ENCODE assay signal across 25 cellular contexts in the genomic region with DNA sequence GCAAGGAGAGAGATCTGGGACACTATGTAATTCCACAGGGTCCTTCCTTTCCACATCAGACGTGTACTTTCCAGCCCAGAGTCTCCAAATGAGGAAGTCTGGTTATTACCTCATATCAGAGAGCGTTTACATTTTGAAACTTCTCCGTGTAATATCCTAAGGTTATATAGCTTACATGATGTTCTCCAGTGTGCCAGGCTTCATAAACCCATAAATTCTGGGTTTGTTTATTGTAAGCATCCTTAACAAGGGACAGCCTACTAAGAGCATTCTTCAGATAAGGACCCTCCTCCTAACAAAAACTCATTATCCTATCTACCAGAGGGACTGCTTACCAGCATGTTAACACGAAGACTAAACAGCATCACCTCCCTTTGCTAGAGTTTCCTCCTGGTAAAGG. TPM values are rescaled to one million over a fixed set of nuclear protein-coding genes. Genes with fewer than 3 reads are reported as not detected.
DNase-seq lines count a peak whose midpoint lies in the region; ATAC-seq and TF ChIP-seq lines count a peak whose summit lies in the region.
"Had no signal": no experiment of that assay in that cellular context is flagged by ENCODE, and none has a peak within 500 bp of the region (broad histone marks: within the 10 kb centered on the region; RNA-seq: fewer than 3 reads in every experiment).

No MANE protein-coding gene starts in this region.

- H3K4me2 ChIP-seq in SK-N-SH: no peak overlapping the region
- H3K4me2 ChIP-seq: BLaER1 had no signal

- no peak for TF ChIP-seq CTCF in NB4 (IDR thresholded peaks at IDR 0.05; ENCODE audit: low read depth, low read length)
- no peak for TF ChIP-seq CTCF in VCaP (conservative IDR thresholded peaks at IDR 0.05)
- TF ChIP-seq CTCF in SK-N-SH (IDR thresholded peaks at IDR 0.05): no peak

- H3K9me2 ChIP-seq in SK-N-SH: no peaks in the 10 kb centered on the region

- peak; percentile 23 for DNase-seq in H4 (ENCODE audit: low spot score)
- peak; percentile 60 for DNase-seq in NB4 (ENCODE audit: low read depth)
- DNase-seq in SK-N-SH: no peak
- DNase-seq in NCI-H82 (lab: John Stamatoyannopoulos, UW): no peak
- DNase-seq: activated CD4-positive, alpha-beta T cell treated with anti-CD3 and anti-CD28 coated beads, Interleukin-2, amount 10 ng/mL, durations not matched to agents 7 days and 5 days; activated naive CD4-positive, alpha-beta T cell treated with Interleukin-2 at 50 U/mL for 16 hours; activated T-cell treated with anti-CD3 and anti-CD28 coated beads, Interleukin-2, amount 50 U/mL, for 4 hours; adrenal gland; Caco-2; effector CD8-positive, alpha-beta T cell; NCI-H2081; NCI-H226; NCI-H748 treated with DMSO at 0.1 percent for 48 hours; stimulated activated CD4-positive, alpha-beta T cell treated with anti-CD3 and anti-CD28 coated beads, Interleukin-4, amount 100 ng/mL, for 4 hours; SW 1271; T-helper 9 cell had no signal

- H3K27me3 ChIP-seq in SK-N-SH (ENCODE audit: insufficient read depth): no peaks in the 10 kb centered on the region
- H3K27me3 ChIP-seq: adrenal gland, BLaER1 had no signal

- H3K27ac ChIP-seq in VCaP (peak overlapping the region; percentile 26), mesodermal cell (ENCODE audit: low read depth, low read length, severe bottlenecking) (peak overlapping the region; percentile 60), SK-N-SH (ENCODE audit: low read depth in 2 of 2, low read length in 1 of 2) (no peak overlapping the region)
- H3K27ac ChIP-seq: adrenal gland, BLaER1, epithelial cell of prostate, prostate gland had no signal

- H3K9ac ChIP-seq in SK-N-SH: no peak overlapping the region
- H3K9ac ChIP-seq: BLaER1 had no signal

- ATAC-seq in GM21390 (IDR thresholded peaks at IDR 0.05; ENCODE audit: unreplicated experiment) (no peak), GM18907 (IDR thresholded peaks at IDR 0.05; ENCODE audit: unreplicated experiment) (no peak)
- ATAC-seq: activated T-cell treated with anti-CD3 and anti-CD28 coated beads, Interleukin-2, amount 50 U/mL, for 4 hours; sciatic nerve; stimulated activated memory B cell treated with anti-CD40 and anti-IgM and Interleukin-4, amounts not matched to agents 10 μg/mL and 1 μg/mL and 100 μg/mL, for 72 hours had no signal

- no peak for TF ChIP-seq POLR2A in NB4 (IDR thresholded peaks at IDR 0.05; ENCODE audit: extremely low read depth, insufficient read length)

- CTCF ChIA-PET in SK-N-SH (lab: Yijun Ruan, JAX): interaction anchor here (1.5 kb wide), 1 partner anchor 98 kb away, joined by 3 read pairs; a partner anchor contains a TSS

- H4K20me1 ChIP-seq in SK-N-SH (ENCODE audit: insufficient read depth): no peaks in the 10 kb centered on the region; the same call in 1 of the 2 replicates

- H3K4me3 ChIP-seq in NB4 (ENCODE audit: low read depth, low read length): no peak overlapping the region
- H3K4me3 ChIP-seq in mesodermal cell (ENCODE audit: extremely low read depth, insufficient read depth, low read length, poor library complexity, severe bottlenecking): no peak overlapping the region
- H3K4me3 ChIP-seq in SK-N-SH (ENCODE audit: low read depth in 2 of 2, low read length in 1 of 2): no peak overlapping the region
- H3K4me3 ChIP-seq: adrenal gland, BLaER1, prostate gland had no signal

- TF ChIP-seq EP300 in SK-N-SH (IDR thresholded peaks at IDR 0.05; ENCODE audit: borderline replicate concordance in 1 of 2, low read depth in 1 of 2, low read length in 1 of 2): no peak

- POLR2A ChIA-PET in SK-N-SH (lab: Yijun Ruan, JAX): no interaction called here

- WGBS in mesodermal cell (ENCODE audit: insufficient coverage in 2 of 2), 2 experiments: 67 to 100% methylated on average over 1 of the region's 4 CpGs
- 87% methylated on average over 4 of the region's 4 CpGs for WGBS in SK-N-SH (ENCODE audit: low lambda C conversion rate)

- H3K4me1 ChIP-seq in mesodermal cell (ENCODE audit: control insufficient read depth, insufficient read depth, low read length, poor library complexity, severe bottlenecking) (peaks cover 10% of the 10 kb centered on the region), SK-N-SH (ENCODE audit: control insufficient read depth in 1 of 2, insufficient read depth in 2 of 2, low read depth in 1 of 2, low read length in 1 of 2) (peaks cover 0 to 11% of the 10 kb centered on the region in 2 experiments; a peak in 2 of 4 replicates)
- H3K4me1 ChIP-seq: BLaER1, Caco-2 had no signal

- peaks cover 51% of the 10 kb centered on the region for H3K79me2 ChIP-seq in SK-N-SH (ENCODE audit: insufficient read depth)

- no peak overlapping the region for H2AFZ ChIP-seq in SK-N-SH (ENCODE audit: low read depth)

- H3K9me3 ChIP-seq in mesodermal cell (ENCODE audit: control insufficient read depth, low read length) (no peaks in the 10 kb centered on the region), SK-N-SH (no peaks in the 10 kb centered on the region)
- H3K9me3 ChIP-seq: adrenal gland, BLaER1, Caco-2, prostate gland had no signal

- H3K36me3 ChIP-seq in mesodermal cell (ENCODE audit: control insufficient read depth, insufficient read depth, low read length): peaks cover 16% of the 10 kb centered on the region
- peaks cover 24 to 39% of the 10 kb centered on the region in 2 experiments for H3K36me3 ChIP-seq in SK-N-SH (replicated peaks in 1 of 2; ENCODE audit: control insufficient read depth in 1 of 2, insufficient read depth in 2 of 2, low read length in 1 of 2)
- H3K36me3 ChIP-seq: adrenal gland, prostate gland had no signal

- TF ChIP-seq RAD21 in SK-N-SH (IDR thresholded peaks at IDR 0.05; ENCODE audit: low read length): no peak

- H3F3A ChIP-seq in SK-N-SH (replicated peaks; ENCODE audit: insufficient read depth): no peaks in the 10 kb centered on the region

TF ChIP-seq in SK-N-SH, 30 proteins besides CTCF, POLR2A, EP300 and RAD21:
- TF ChIP-seq NRF1 (IDR thresholded peaks at IDR 0.05; ENCODE audit: low read depth, low read length) (no peak), RCOR1 (IDR thresholded peaks at IDR 0.05; ENCODE audit: low read length) (no peak), RFX5 (IDR thresholded peaks at IDR 0.05; ENCODE audit: low read length) (no peak), TCF12 (IDR thresholded peaks at IDR 0.05) (no peak), FOSL2 (IDR thresholded peaks at IDR 0.05; ENCODE audit: borderline replicate concordance, low read depth) (no peak), TAF1 (IDR thresholded peaks at IDR 0.05; ENCODE audit: borderline replicate concordance, low read depth, low read length) (no peak), RXRA (IDR thresholded peaks at IDR 0.05; ENCODE audit: borderline replicate concordance, low read depth) (no peak), MXI1 (IDR thresholded peaks at IDR 0.05; ENCODE audit: low read depth, low read length) (no peak), GABPA (IDR thresholded peaks at IDR 0.05; ENCODE audit: low read depth) (no peak), CHD2 (IDR thresholded peaks at IDR 0.05; ENCODE audit: low read length, partially characterized antibody) (no peak), ELF1 (IDR thresholded peaks at IDR 0.05) (no peak), TEAD4 (IDR thresholded peaks at IDR 0.05; ENCODE audit: borderline replicate concordance, insufficient read depth) (no peak)
- TF ChIP-seq, protein P1, sequence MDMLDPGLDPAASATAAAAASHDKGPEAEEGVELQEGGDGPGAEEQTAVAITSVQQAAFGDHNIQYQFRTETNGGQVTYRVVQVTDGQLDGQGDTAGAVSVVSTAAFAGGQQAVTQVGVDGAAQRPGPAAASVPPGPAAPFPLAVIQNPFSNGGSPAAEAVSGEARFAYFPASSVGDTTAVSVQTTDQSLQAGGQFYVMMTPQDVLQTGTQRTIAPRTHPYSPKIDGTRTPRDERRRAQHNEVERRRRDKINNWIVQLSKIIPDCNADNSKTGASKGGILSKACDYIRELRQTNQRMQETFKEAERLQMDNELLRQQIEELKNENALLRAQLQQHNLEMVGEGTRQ (IDR thresholded peaks at IDR 0.05; ENCODE audit: borderline replicate concordance, low read depth, low read length): no peak
- TF ChIP-seq, protein P2, sequence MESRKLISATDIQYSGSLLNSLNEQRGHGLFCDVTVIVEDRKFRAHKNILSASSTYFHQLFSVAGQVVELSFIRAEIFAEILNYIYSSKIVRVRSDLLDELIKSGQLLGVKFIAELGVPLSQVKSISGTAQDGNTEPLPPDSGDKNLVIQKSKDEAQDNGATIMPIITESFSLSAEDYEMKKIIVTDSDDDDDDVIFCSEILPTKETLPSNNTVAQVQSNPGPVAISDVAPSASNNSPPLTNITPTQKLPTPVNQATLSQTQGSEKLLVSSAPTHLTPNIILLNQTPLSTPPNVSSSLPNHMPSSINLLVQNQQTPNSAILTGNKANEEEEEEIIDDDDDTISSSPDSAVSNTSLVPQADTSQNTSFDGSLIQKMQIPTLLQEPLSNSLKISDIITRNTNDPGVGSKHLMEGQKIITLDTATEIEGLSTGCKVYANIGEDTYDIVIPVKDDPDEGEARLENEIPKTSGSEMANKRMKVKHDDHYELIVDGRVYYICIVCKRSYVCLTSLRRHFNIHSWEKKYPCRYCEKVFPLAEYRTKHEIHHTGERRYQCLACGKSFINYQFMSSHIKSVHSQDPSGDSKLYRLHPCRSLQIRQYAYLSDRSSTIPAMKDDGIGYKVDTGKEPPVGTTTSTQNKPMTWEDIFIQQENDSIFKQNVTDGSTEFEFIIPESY (IDR thresholded peaks at IDR 0.05; ENCODE audit: borderline replicate concordance, low read depth): no peak
- TF ChIP-seq, protein P3, sequence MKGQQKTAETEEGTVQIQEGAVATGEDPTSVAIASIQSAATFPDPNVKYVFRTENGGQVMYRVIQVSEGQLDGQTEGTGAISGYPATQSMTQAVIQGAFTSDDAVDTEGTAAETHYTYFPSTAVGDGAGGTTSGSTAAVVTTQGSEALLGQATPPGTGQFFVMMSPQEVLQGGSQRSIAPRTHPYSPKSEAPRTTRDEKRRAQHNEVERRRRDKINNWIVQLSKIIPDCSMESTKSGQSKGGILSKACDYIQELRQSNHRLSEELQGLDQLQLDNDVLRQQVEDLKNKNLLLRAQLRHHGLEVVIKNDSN (IDR thresholded peaks at IDR 0.05; ENCODE audit: borderline replicate concordance, low read depth): no peak
- TF ChIP-seq, protein P4, sequence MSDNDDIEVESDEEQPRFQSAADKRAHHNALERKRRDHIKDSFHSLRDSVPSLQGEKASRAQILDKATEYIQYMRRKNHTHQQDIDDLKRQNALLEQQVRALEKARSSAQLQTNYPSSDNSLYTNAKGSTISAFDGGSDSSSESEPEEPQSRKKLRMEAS (IDR thresholded peaks at IDR 0.05; ENCODE audit: low read depth): no peak
TF ChIP-seq in SK-N-SH: peak in this region for 0.

RNA-seq across cellular contexts. Expression of a gene that starts 17.9 kb away (rescaled TPM):
- total RNA-seq in H4 (2014; rRNA removed; shearing (Covaris generic)): 11.9 and 20.9 TPM in 2 replicates
- polyA plus RNA-seq in mesodermal cell (2013, experiment 1 of 2): 9.3 TPM
- polyA plus RNA-seq in mesodermal cell (2013, experiment 2 of 2): 11.5 TPM
- polyA plus RNA-seq in SK-N-SH (2012; rRNA removed): 1.6 and 2.4 TPM in 2 replicates
- polyA plus RNA-seq in SK-N-SH (2012; cell fraction: cytosol; rRNA removed): 2.6 and 3.5 TPM in 2 replicates
- 1.1 and 2.7 TPM in 2 replicates for polyA plus RNA-seq in SK-N-SH (2012; cell fraction: nucleus; rRNA removed)

Comparison
In these comparisons a context has a peak if more than half of its experiments do, and no peak if none do; other contexts are left out.
1. DNase-seq: peak in H4 (single experiment) and NB4 (single experiment); none in SK-N-SH (single experiment) and NCI-H82 (single experiment).
2. H3K27ac ChIP-seq: peak in VCaP (single experiment) and mesodermal cell (single experiment); none in SK-N-SH (0 of 2).